12 cellular contexts compared by ENCODE assay signal in genomic region chr7:54811016-54811924, GRCh38. TPM values are rescaled to one million over a fixed set of nuclear protein-coding genes. Genes with fewer than 3 reads are reported as not detected.
DNase-seq lines count a peak whose midpoint lies in the region; FAIRE-seq and TF ChIP-seq lines count a peak whose summit lies in the region.
"Had no signal": no experiment of that assay in that cellular context is flagged by ENCODE, and none has a peak within 500 bp of the region (broad histone marks: within the 10 kb centered on the region; RNA-seq: fewer than 3 reads in every experiment).

No MANE protein-coding gene starts in this region.

- H3K4me2 ChIP-seq in skeletal muscle satellite cell (ENCODE audit: low read length) = peak overlapping the region; percentile 42
- H3K4me2 ChIP-seq: KMS-11 had no signal

- H3K27me3 ChIP-seq in ascending aorta = no peaks in the 10 kb centered on the region
- H3K27me3 ChIP-seq in skeletal muscle satellite cell (ENCODE audit: control insufficient read depth, insufficient read depth, low read length) = no peaks in the 10 kb centered on the region

- peak overlapping the region; percentile 24 to 66 for H3K27ac ChIP-seq in ascending aorta
- H3K27ac ChIP-seq: KMS-11 had no signal

- H3K4me3 ChIP-seq in GM12865 (ENCODE audit: low read depth, low read length) (no peak overlapping the region), ascending aorta (no peak overlapping the region), skeletal muscle satellite cell (ENCODE audit: low read length) (no peak overlapping the region)

- TF ChIP-seq CTCF in GM12865 (IDR thresholded peaks at IDR 0.05; ENCODE audit: insufficient read depth, low read depth, low read length, missing control alignments) (no peak), ascending aorta (IDR thresholded peaks at IDR 0.05) (no peak)

- intact Hi-C loops in ascending aorta (cut with DNase I) = no loop called here

- no peak for FAIRE-seq in frontal cortex (lab: Jason Lieb, UNC)

- H3K9me3 ChIP-seq in ascending aorta (no peaks in the 10 kb centered on the region), skeletal muscle satellite cell (replicated peaks; ENCODE audit: low read length) (no peaks in the 10 kb centered on the region)

- peaks cover 0 to 20% of the 10 kb centered on the region in 2 donors for H3K4me1 ChIP-seq in ascending aorta
- peaks cover 22% of the 10 kb centered on the region for H3K4me1 ChIP-seq in skeletal muscle satellite cell (ENCODE audit: control insufficient read depth, insufficient read depth, low read length)

- no peak overlapping the region for H3K9ac ChIP-seq in skeletal muscle satellite cell (ENCODE audit: low read depth, low read length)
- H3K9ac ChIP-seq: KMS-11 had no signal

- H3K36me3 ChIP-seq in ascending aorta (no peaks in the 10 kb centered on the region), skeletal muscle satellite cell (ENCODE audit: insufficient read depth, low read length) (no peaks in the 10 kb centered on the region)

- DNase-seq in GM12865 (ENCODE audit: low read depth) (peak; percentile 21), ascending aorta (ENCODE audit: low spot score in 2 of 2) (no peak), glomerular visceral epithelial cell (ENCODE audit: extremely low spot score) (peak; percentile 73), NOMO-1 treated with DMSO at 0.1 percent for 48 hours (lab: John Stamatoyannopoulos, UW; ENCODE audit: unreplicated experiment) (no peak), Kasumi-1 (lab: John Stamatoyannopoulos, UW) (no peak), frontal cortex (ENCODE audit: low spot score in 2 of 2) (no peak)
- no peak for DNase-seq in stimulated activated CD4-positive, alpha-beta T cell treated with anti-CD3 and anti-CD28 coated beads, Interleukin-15, amount 100 ng/mL, for 24 hours
- DNase-seq: activated T-cell treated with anti-CD3 and anti-CD28 coated beads, Interleukin-2, amount 50 U/mL, for 1 hour; retina; stimulated activated CD8-positive, alpha-beta memory T cell treated with anti-CD3 and anti-CD28 coated beads, Interleukin-4, amount 100 ng/mL, for 48 hours had no signal

RNA-seq across cellular contexts. Expression of gene SEC61G, which starts 52.3 kb away (rescaled TPM):
- total RNA-seq in ascending aorta (166 TPM), frontal cortex (147 TPM)
- total RNA-seq in skeletal muscle satellite cell (2012; rRNA removed) = 956 and 1,000 TPM in 2 replicates

Comparison
In these comparisons a context has a peak if more than half of its experiments do, and no peak if none do; other contexts are left out.
1. DNase-seq: peak in GM12865 (single experiment) and glomerular visceral epithelial cell (single experiment); none in ascending aorta (0 of 2), NOMO-1 treated with DMSO at 0.1 percent for 48 hours (single experiment), stimulated activated CD4-positive, alpha-beta T cell treated with anti-CD3 and anti-CD28 coated beads, Interleukin-15, amount 100 ng/mL, for 24 hours (single experiment), Kasumi-1 (0 of 2) and frontal cortex (0 of 2).